Comparison of ENCODE assay signal across 16 cellular contexts in the genomic region with DNA sequence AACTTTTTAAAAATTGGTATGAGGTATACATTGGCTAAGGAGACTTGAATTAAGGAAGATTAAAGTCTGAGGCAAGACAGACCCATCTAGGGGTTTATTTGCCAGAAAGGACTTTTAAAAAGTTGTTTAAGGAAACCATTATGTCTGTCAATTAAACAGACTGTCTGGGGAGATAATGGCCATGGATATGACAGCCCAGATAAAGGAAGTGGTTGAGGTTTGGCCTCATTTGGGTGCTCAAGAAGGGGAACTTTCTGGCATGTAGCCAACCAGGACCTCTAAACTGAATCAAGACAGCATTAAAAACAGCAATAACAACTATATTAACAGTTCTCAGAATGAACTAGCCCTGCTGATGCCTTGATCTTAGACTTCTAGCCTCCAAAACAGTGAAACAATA. TPM values are rescaled to one million over a fixed set of nuclear protein-coding genes. Genes with fewer than 3 reads are reported as not detected.
DNase-seq lines count a peak whose midpoint lies in the region; ATAC-seq and TF ChIP-seq lines count a peak whose summit lies in the region.
"Had no signal": no experiment of that assay in that cellular context is flagged by ENCODE, and none has a peak within 500 bp of the region (broad histone marks: within the 10 kb centered on the region; RNA-seq: fewer than 3 reads in every experiment).

No MANE protein-coding gene starts in this region.

- H3K27ac ChIP-seq in A673 (ENCODE audit: low read depth, low read length, poor library complexity, severe bottlenecking), result no peak overlapping the region
- H3K27ac ChIP-seq in PC-3 (ENCODE audit: low read length), result no peak overlapping the region
- H3K27ac ChIP-seq: breast epithelium, tibial nerve had no signal

- intact Hi-C loops in A673 (cut with micrococcal nuclease; ENCODE audit: unreplicated experiment), result no loop called here
- intact Hi-C loops in PC-3 (cut with micrococcal nuclease), result no loop called here
- intact Hi-C loops in Right ventricle myocardium superior (cut with DNase I), result no loop called here

- H4K20me1 ChIP-seq in PC-3 (ENCODE audit: low read length), result no peaks in the 10 kb centered on the region

- no peak overlapping the region for H3K4me3 ChIP-seq in A673 (ENCODE audit: low read depth, low read length, poor library complexity, severe bottlenecking)
- H3K4me3 ChIP-seq in PC-3 (ENCODE audit: low read length), result no peak overlapping the region
- H3K4me3 ChIP-seq: breast epithelium, tibial nerve had no signal

- H3K4me1 Mint-ChIP-seq in activated T-helper 17 cell treated with anti-CD3 and anti-CD28 coated beads, Interleukin-2, amount 50 U/mL, for 72 hours, result peaks cover 26% of the 10 kb centered on the region

- peaks cover 8% of the 10 kb centered on the region for H3K9me3 Mint-ChIP-seq in activated T-helper 17 cell treated with anti-CD3 and anti-CD28 coated beads, Interleukin-2, amount 50 U/mL, for 72 hours

- CTCF ChIA-PET in A673 (lab: Charles Lee) (no interaction called here), PC-3 (lab: Charles Lee) (no interaction called here)

- BruUV-seq in A673 (replicated peaks; lab: Mats Ljungman, UMichigan) (no TSS peak), PC-3 (replicated peaks; lab: Mats Ljungman, UMichigan) (no TSS peak)

- no peaks in the 10 kb centered on the region for H3K79me2 ChIP-seq in PC-3 (ENCODE audit: low read length)

- H3K36me3 ChIP-seq in A673 (ENCODE audit: insufficient read depth, low read length, poor library complexity, severe bottlenecking) (no peaks in the 10 kb centered on the region), PC-3 (ENCODE audit: low read depth, low read length) (no peaks in the 10 kb centered on the region)
- H3K36me3 ChIP-seq: breast epithelium, tibial nerve had no signal

- H3K9me2 ChIP-seq in PC-3 (replicated peaks; ENCODE audit: low read length), result no peaks in the 10 kb centered on the region

- H3K27ac Mint-ChIP-seq in activated T-helper 17 cell treated with anti-CD3 and anti-CD28 coated beads, Interleukin-2, amount 50 U/mL, for 72 hours, result no peak overlapping the region
- H3K27ac Mint-ChIP-seq: IgD-negative memory B cell had no signal

- H3K27me3 ChIP-seq in A673 (replicated peaks; ENCODE audit: insufficient read depth, low read depth, low read length, poor library complexity) (no peaks in the 10 kb centered on the region), PC-3 (ENCODE audit: low read length) (no peaks in the 10 kb centered on the region)
- H3K27me3 ChIP-seq: breast epithelium, tibial nerve had no signal

- POLR2A ChIA-PET in A673 (lab: Charles Lee; ENCODE audit: low non-redundant PET) (no interaction called here), PC-3 (lab: Charles Lee; ENCODE audit: unreplicated experiment) (no interaction called here)

- no peak overlapping the region for H3K4me2 ChIP-seq in PC-3 (ENCODE audit: low read length)

- TF ChIP-seq CTCF in A673 (conservative IDR thresholded peaks at IDR 0.05; ENCODE audit: low read depth, low read length) (no peak), PC-3 (conservative IDR thresholded peaks at IDR 0.05; ENCODE audit: low read depth, low read length) (no peak)

- H3K27me3 Mint-ChIP-seq in activated T-helper 17 cell treated with anti-CD3 and anti-CD28 coated beads, Interleukin-2, amount 50 U/mL, for 72 hours, result no peaks in the 10 kb centered on the region
- H3K27me3 Mint-ChIP-seq: IgD-negative memory B cell had no signal

- H3F3A ChIP-seq in PC-3 (ENCODE audit: low read length, unreplicated experiment), result no peaks in the 10 kb centered on the region

- H3K9me3 ChIP-seq in A673 (ENCODE audit: low read depth, low read length, poor library complexity, severe bottlenecking), result no peaks in the 10 kb centered on the region
- 0 out of 2 replicates have a peak, but pooled peaks cover 4% of the 10 kb centered on the region for H3K9me3 ChIP-seq in PC-3 (ENCODE audit: low read length)

- DNase-seq in A673 (ENCODE audit: low spot score), result peak; percentile 11
- peak; percentile 59 for DNase-seq in GDM1 (lab: John Stamatoyannopoulos, UW)
- DNase-seq in NOMO-1 treated with dmso at 0.1 percent for 144 hours (lab: John Stamatoyannopoulos, UW; ENCODE audit: unreplicated experiment), result peak; percentile 73
- no peak for DNase-seq in PC-3
- no peak for DNase-seq in mesenteric fat pad (ENCODE audit: low spot score)
- no peak for DNase-seq in Right ventricle myocardium superior
- DNase-seq: DMS53; glutamatergic neuron; NCI-H2081; posterior cingulate gyrus; stimulated activated CD4-positive, alpha-beta T cell treated with anti-CD3 and anti-CD28 coated beads, Interleukin-15, amount 100 ng/mL, for 24 hours had no signal

- H3K9ac ChIP-seq in PC-3 (ENCODE audit: low read length), result no peak overlapping the region

- H3K36me3 Mint-ChIP-seq in activated T-helper 17 cell treated with anti-CD3 and anti-CD28 coated beads, Interleukin-2, amount 50 U/mL, for 72 hours (ENCODE audit: low read depth), result no peaks in the 10 kb centered on the region

- ATAC-seq in activated T-helper 17 cell treated with anti-CD3 and anti-CD28 coated beads, Interleukin-2, amount 50 U/mL, for 72 hours (replicated peaks), result no peak
- ATAC-seq in PC-3 (no peak), Right ventricle myocardium superior (ENCODE audit: poor library complexity) (no peak), GM21723 (IDR thresholded peaks at IDR 0.05; ENCODE audit: unreplicated experiment) (no peak)

- H3K4me1 ChIP-seq in A673 (ENCODE audit: insufficient read depth, low read length, poor library complexity, severe bottlenecking), result no peaks in the 10 kb centered on the region
- H3K4me1 ChIP-seq in PC-3 (ENCODE audit: insufficient read depth, low read length), result no peaks in the 10 kb centered on the region
- H3K4me1 ChIP-seq: breast epithelium, tibial nerve had no signal

- H3K4me3 Mint-ChIP-seq in activated T-helper 17 cell treated with anti-CD3 and anti-CD28 coated beads, Interleukin-2, amount 50 U/mL, for 72 hours, result peak overlapping the region; percentile 15
- H3K4me3 Mint-ChIP-seq: IgD-negative memory B cell had no signal

- H2AFZ ChIP-seq in PC-3 (ENCODE audit: low read length), result no peak overlapping the region

RNA-seq across cellular contexts. Expression of a gene that starts 9.9 kb away (rescaled TPM):
- total RNA-seq in A673 (2021) (not detected in 2 replicates), PC-3 (2014; rRNA removed) (not detected in 2 replicates), mesenteric fat pad (not detected), Right ventricle myocardium superior (not detected)
- not detected for total RNA-seq in activated T-helper 17 cell treated with anti-CD3 and anti-CD28 coated beads, Interleukin-2, amount 50 U/mL, for 72 hours
- total RNA-seq: breast epithelium, tibial nerve had no signal

Comparison
In these comparisons a context has a peak if more than half of its experiments do, and no peak if none do; other contexts are left out.
1. DNase-seq: peak in A673 (single experiment), GDM1 (single experiment) and NOMO-1 treated with dmso at 0.1 percent for 144 hours (single experiment); none in PC-3 (single experiment), mesenteric fat pad (single experiment) and Right ventricle myocardium superior (single experiment).